ENCODE assay signal across 19 cellular contexts in the genomic region with DNA sequence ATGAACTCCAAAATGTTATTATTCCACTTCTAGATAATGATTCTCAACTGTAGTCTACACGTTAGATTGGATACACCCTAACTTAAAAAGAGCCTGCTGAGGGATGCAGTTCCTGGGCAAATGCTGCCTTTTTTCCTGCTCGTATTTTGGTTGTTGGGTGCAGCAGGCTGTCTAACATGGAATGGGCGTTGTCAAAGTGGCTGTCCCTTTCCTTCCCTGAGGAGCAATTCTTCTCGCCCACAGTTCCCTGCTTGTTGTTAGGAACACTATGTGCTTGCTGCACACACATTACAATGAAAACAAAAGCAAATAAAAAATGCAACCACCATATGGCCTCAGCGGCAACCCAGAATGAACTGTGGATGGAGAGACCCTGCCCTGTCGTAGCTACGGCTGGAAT. TPM values are rescaled to one million over a fixed set of nuclear protein-coding genes. Genes with fewer than 3 reads are reported as not detected.
"Had no signal": no experiment of that assay in that cellular context is flagged by ENCODE, and none has a peak within 500 bp of the region (broad histone marks: within the 10 kb centered on the region; RNA-seq: fewer than 3 reads in every experiment).

No MANE protein-coding gene starts in this region.

- H3K27me3 ChIP-seq: ascending aorta had no signal

- DNase-seq: activated B cell treated with CpG ODN at 0.5 μM for 24 hours; activated CD4-positive, alpha-beta memory T cell treated with anti-CD3 and anti-CD28 coated beads for 36 hours; activated CD4-positive, alpha-beta T cell treated with anti-CD3 and anti-CD28 coated beads for 4 hours; activated naive CD4-positive, alpha-beta T cell treated with Interleukin-2 at 50 U/mL for 16 hours; activated T-cell treated with anti-CD3 and anti-CD28 coated beads for 4 hours; effector CD4-positive, alpha-beta T cell; hippocampal formation; islet precursor cell; left colon; naive B cell; small intestine; stimulated activated CD4-positive, alpha-beta T cell treated with anti-CD3 and anti-CD28 coated beads, Interleukin-15, amount 100 ng/mL, for 24 hours; stimulated activated CD4-positive, alpha-beta T cell treated with anti-CD3 and anti-CD28 coated beads, Interleukin-4, amount 100 ng/mL, for 1 hour; stimulated activated naive CD8-positive, alpha-beta T cell treated with anti-CD3 and anti-CD28 coated beads, Interleukin-15, amount 100 ng/mL, for 72 hours had no signal

- H3K27ac ChIP-seq: ascending aorta had no signal

- ATAC-seq: esophagus mucosa; left colon; stimulated activated naive CD8-positive, alpha-beta T cell treated with anti-CD3 and anti-CD28 coated beads, Interleukin-15, amount 100 ng/mL, for 72 hours had no signal

- H3K9me3 ChIP-seq: ascending aorta had no signal

- H3K4me3 ChIP-seq: ascending aorta had no signal

- H3K36me3 ChIP-seq: ascending aorta had no signal

RNA-seq across cellular contexts. Expression of gene ADGRF5, which starts 1.7 kb away (rescaled TPM):
- total RNA-seq: activated B cell treated with CpG ODN at 0.5 μM for 24 hours; activated CD4-positive, alpha-beta memory T cell treated with anti-CD3 and anti-CD28 coated beads for 36 hours; mononuclear cell; osteocyte; T-helper 2 cell treated with Interferon-gamma antibody and Interleukin-4, amounts not matched to agents 100 ng/mL and 5 ng/mL, for 36 hours had no signal
